ENCODE assay signal across 9 cellular contexts in the genomic region with DNA sequence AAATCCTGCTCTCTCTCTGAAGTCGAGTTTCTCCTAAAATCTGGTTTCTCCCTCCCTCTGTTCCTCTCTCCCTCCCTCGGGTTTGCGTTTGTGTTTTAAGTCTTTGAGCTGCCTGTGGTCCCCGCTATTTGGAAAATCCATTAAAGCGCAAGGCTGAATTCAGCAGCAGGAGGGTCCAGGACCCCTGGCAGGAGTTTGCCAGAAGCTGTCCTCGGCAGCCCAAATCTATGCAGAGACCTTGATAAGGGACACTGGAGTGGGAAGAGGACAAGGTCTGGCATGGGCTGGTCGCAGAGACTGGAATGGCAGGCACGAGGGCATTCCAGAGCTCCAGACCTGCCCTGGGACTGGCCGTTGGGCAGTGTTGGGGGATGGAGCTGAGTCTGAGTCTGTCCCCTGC. TPM values are rescaled to one million over a fixed set of nuclear protein-coding genes. Genes with fewer than 3 reads are reported as not detected.
DNase-seq lines count a peak whose midpoint lies in the region; ATAC-seq and TF ChIP-seq lines count a peak whose summit lies in the region.
"Had no signal": no experiment of that assay in that cellular context is flagged by ENCODE, and none has a peak within 500 bp of the region (broad histone marks: within the 10 kb centered on the region; RNA-seq: fewer than 3 reads in every experiment).

No MANE protein-coding gene starts in this region.

- ATAC-seq in left lung (peak; percentile 9), GM19463 (IDR thresholded peaks at IDR 0.05; ENCODE audit: unreplicated experiment) (no peak)

- no peaks in the 10 kb centered on the region for H3K36me3 Mint-ChIP-seq in activated naive CD4-positive, alpha-beta T cell treated with anti-CD3 and anti-CD28 coated beads, Interleukin-2, amount 50 U/mL, for 24 hours
- H3K36me3 Mint-ChIP-seq in chondrocyte (ENCODE audit: low read depth) = no peaks in the 10 kb centered on the region

- intact Hi-C loops in left lung (cut with DNase I) = no loop called here
- intact Hi-C loops in tibial artery (cut with DNase I; ENCODE audit: low total_unique reads) = no loop called here

- H3K27ac ChIP-seq in left lung = no peak overlapping the region
- peak overlapping the region; percentile 73 to 77 for H3K27ac ChIP-seq in tibial artery

- H3K4me3 ChIP-seq in left lung = no peak overlapping the region
- H3K4me3 ChIP-seq in tibial artery = peak overlapping the region; percentile 63 to 78

- H3K9me3 ChIP-seq in left lung = no peaks in the 10 kb centered on the region
- no peaks in the 10 kb centered on the region for H3K9me3 ChIP-seq in tibial artery

- H3K4me3 Mint-ChIP-seq in activated naive CD4-positive, alpha-beta T cell treated with anti-CD3 and anti-CD28 coated beads, Interleukin-2, amount 50 U/mL, for 24 hours = peak overlapping the region; percentile 71
- peak overlapping the region; percentile 58 for H3K4me3 Mint-ChIP-seq in chondrocyte (ENCODE audit: unreplicated experiment)
- H3K4me3 Mint-ChIP-seq: nephron had no signal

- H3K27ac Mint-ChIP-seq in activated naive CD4-positive, alpha-beta T cell treated with anti-CD3 and anti-CD28 coated beads, Interleukin-2, amount 50 U/mL, for 24 hours = no peak overlapping the region
- H3K27ac Mint-ChIP-seq in chondrocyte (ENCODE audit: unreplicated experiment) = no peak overlapping the region
- H3K27ac Mint-ChIP-seq: nephron had no signal

- H3K27me3 ChIP-seq in left lung (peaks cover 13 to 31% of the 10 kb centered on the region in 2 donors), tibial artery (no peaks in the 10 kb centered on the region)

- no peaks in the 10 kb centered on the region for H3K9me3 Mint-ChIP-seq in activated naive CD4-positive, alpha-beta T cell treated with anti-CD3 and anti-CD28 coated beads, Interleukin-2, amount 50 U/mL, for 24 hours
- H3K9me3 Mint-ChIP-seq in chondrocyte (ENCODE audit: low read depth) = no peaks in the 10 kb centered on the region
- H3K9me3 Mint-ChIP-seq: nephron had no signal

- H3K4me1 Mint-ChIP-seq in activated naive CD4-positive, alpha-beta T cell treated with anti-CD3 and anti-CD28 coated beads, Interleukin-2, amount 50 U/mL, for 24 hours = peaks cover 10% of the 10 kb centered on the region
- peaks cover 14% of the 10 kb centered on the region for H3K4me1 Mint-ChIP-seq in chondrocyte (ENCODE audit: low read depth)

- TF ChIP-seq CTCF in chondrocyte (IDR thresholded peaks at IDR 0.05) (no peak), left lung (IDR thresholded peaks at IDR 0.05) (no peak), tibial artery (IDR thresholded peaks at IDR 0.05) (no peak)

- peaks cover 7 to 15% of the 10 kb centered on the region in 2 donors for H3K4me1 ChIP-seq in left lung
- peaks cover 0 to 24% (median 11%) of the 10 kb centered on the region in 4 donors for H3K4me1 ChIP-seq in tibial artery

- peaks cover 9% of the 10 kb centered on the region for H3K27me3 Mint-ChIP-seq in activated naive CD4-positive, alpha-beta T cell treated with anti-CD3 and anti-CD28 coated beads, Interleukin-2, amount 50 U/mL, for 24 hours
- peaks cover 19% of the 10 kb centered on the region for H3K27me3 Mint-ChIP-seq in chondrocyte (ENCODE audit: low read depth)

- no peak for DNase-seq in activated naive CD4-positive, alpha-beta T cell treated with anti-CD3 and anti-CD28 coated beads, Interleukin-2, amount 50 U/mL, for 16 hours
- DNase-seq in chondrocyte (ENCODE audit: low spot score) (no peak), left lung (no peak), tibial artery (no peak), NCI-H187 treated with DMSO at 0.1 percent for 48 hours (lab: John Stamatoyannopoulos, UW) (no peak)
- DNase-seq in central memory CD4-positive, alpha-beta T cell = no peak

- H3K36me3 ChIP-seq in left lung (no peaks in the 10 kb centered on the region), tibial artery (no peaks in the 10 kb centered on the region)

RNA-seq across cellular contexts. Expression of gene PDZD2, which starts 1.1 kb away (rescaled TPM):
- total RNA-seq in chondrocyte (30.9 to 34.0 TPM (median 32.1 TPM) in 3 replicates), left lung (10 to 100 TPM; 24.0 to 49.8 TPM)

Comparison
In these comparisons a context has a peak if more than half of its experiments do, and no peak if none do; other contexts are left out.
1. H3K27ac ChIP-seq: peak in tibial artery (2 of 2); none in left lung (0 of 2).
2. H3K4me3 ChIP-seq: peak in tibial artery (2 of 2); none in left lung (0 of 2).